ENCODE assay signal across 1 cellular context in the genomic region with DNA sequence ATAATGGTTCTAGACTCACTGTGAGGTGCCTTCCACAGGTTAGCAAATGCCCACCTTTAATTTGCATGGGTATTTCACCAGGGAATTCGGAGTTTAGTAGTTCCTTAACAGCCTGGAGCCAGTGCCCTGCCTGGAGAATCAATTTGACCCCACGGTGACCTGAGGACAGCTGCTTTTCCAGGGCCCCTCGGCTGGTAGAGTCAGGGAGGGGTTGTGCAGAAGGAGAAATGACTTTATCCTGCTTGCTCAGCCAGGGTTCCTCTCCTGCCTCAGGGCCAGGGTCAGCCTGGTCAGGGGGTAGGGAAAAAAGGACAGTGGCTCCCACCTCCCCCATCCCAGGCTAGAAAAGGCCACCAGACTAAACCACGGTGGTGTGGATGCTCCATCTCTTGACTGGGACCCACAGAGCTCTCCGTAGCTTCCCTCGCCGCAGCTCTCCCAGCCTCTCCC.
TF ChIP-seq lines count a peak whose summit lies in the region.

No MANE protein-coding gene starts in this region.

TF ChIP-seq in GM12878, 131 proteins besides CTCF, POLR2A, EP300 and RAD21:
- no peak for TF ChIP-seq ZNF207 (IDR thresholded peaks at IDR 0.05; ENCODE audit: borderline replicate concordance)
- TF ChIP-seq POLR2AphosphoS5 (IDR thresholded peaks at IDR 0.05; ENCODE audit: low read length) = peak; percentile 5; the same call in 1 of the 2 replicates
- TF ChIP-seq MYB (IDR thresholded peaks at IDR 0.05; ENCODE audit: borderline replicate concordance, low read depth, low read length) = no peak
- TF ChIP-seq, protein P1, sequence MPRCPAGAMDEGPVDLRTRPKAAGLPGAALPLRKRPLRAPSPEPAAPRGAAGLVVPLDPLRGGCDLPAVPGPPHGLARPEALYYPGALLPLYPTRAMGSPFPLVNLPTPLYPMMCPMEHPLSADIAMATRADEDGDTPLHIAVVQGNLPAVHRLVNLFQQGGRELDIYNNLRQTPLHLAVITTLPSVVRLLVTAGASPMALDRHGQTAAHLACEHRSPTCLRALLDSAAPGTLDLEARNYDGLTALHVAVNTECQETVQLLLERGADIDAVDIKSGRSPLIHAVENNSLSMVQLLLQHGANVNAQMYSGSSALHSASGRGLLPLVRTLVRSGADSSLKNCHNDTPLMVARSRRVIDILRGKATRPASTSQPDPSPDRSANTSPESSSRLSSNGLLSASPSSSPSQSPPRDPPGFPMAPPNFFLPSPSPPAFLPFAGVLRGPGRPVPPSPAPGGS (IDR thresholded peaks at IDR 0.05; ENCODE audit: borderline replicate concordance, insufficient read depth, low read depth, low read length, poor library complexity, severe bottlenecking) = no peak
- 0 out of 4 replicates have a peak, but pooled peaks of 1 of the 2 experiments have one; percentile 20 for TF ChIP-seq IKZF2 (IDR thresholded peaks at IDR 0.05)
